Comparison of ENCODE assay signal across 9 cellular contexts in the genomic region with DNA sequence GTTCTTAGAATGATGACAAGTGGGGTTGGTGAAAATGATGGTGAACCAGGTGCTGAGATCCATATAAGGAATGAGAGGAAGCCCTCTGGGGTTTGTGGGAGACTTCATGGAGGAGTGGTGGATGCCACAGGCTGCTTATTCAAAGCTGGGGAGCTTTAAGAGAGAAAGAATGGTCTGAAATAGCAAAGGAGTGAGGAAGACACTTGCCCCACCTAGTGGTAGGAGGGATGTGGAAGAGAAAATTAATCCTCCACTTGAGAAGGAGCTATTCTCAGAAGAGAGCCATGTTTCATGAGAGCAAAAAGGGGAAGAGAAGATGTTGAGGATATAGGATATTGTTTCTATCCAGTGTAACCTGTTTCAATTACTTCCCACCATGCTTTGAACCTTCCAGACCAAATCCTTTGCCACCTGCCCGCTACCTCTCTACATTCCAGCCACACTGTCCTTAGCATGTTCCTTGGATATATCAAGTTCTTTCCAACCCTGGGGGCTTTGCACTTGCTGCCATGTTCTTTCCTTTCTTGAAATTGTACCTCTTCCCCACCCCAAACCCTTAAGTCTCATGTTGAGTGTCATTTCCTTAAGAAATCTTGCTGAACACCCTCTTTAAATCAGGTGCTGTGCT. TPM values are rescaled to one million over a fixed set of nuclear protein-coding genes. Genes with fewer than 3 reads are reported as not detected.
DNase-seq lines count a peak whose midpoint lies in the region; ATAC-seq and TF ChIP-seq lines count a peak whose summit lies in the region.
"Had no signal": no experiment of that assay in that cellular context is flagged by ENCODE, and none has a peak within 500 bp of the region (broad histone marks: within the 10 kb centered on the region; RNA-seq: fewer than 3 reads in every experiment).

No MANE protein-coding gene starts in this region.

- in situ Hi-C loops in Panc1 (cut with HindIII; ENCODE audit: low pct_unique_long_range_greater_than_20kb, low sequenced_read_pairs): no loop called here

- H3K9ac ChIP-seq in endodermal cell (ENCODE audit: extremely low read depth, low read length, poor library complexity, severe bottlenecking) (no peak overlapping the region), neural cell (ENCODE audit: low read length) (no peak overlapping the region)

- H3K27me3 Mint-ChIP-seq in natural killer cell (ENCODE audit: low read depth in 2 of 2): no peaks in the 10 kb centered on the region
- H3K27me3 Mint-ChIP-seq in natural killer cell treated with Interleukin-12 subunit alpha and Interleukin-12 subunit beta and Interleukin-15 and Interleukin-18, amount 100 ng/mL, for 72 hours: no peaks in the 10 kb centered on the region
- no peaks in the 10 kb centered on the region for H3K27me3 Mint-ChIP-seq in endodermal cell (ENCODE audit: insufficient read depth)
- H3K27me3 Mint-ChIP-seq: dendritic cell treated with granulocyte-macrophage colony-stimulating factor and Interleukin-4, amounts not matched to agents 40 ng/mL and 50 ng/mL, for 4 days had no signal

- H2AFZ ChIP-seq in neural cell (ENCODE audit: low read depth, low read length): no peak overlapping the region

- ATAC-seq in natural killer cell: no peak
- no peak for ATAC-seq in natural killer cell treated with Interleukin-12 subunit alpha and Interleukin-12 subunit beta and Interleukin-15 and Interleukin-18, amount 100 ng/mL, for 72 hours
- ATAC-seq in Panc1: 0 out of 2 replicates have a peak, but pooled peaks have one; percentile 50
- ATAC-seq in HG03135 (IDR thresholded peaks at IDR 0.05; ENCODE audit: unreplicated experiment): no peak

- 83 to 93% methylated on average over 1 of the region's 1 CpG for WGBS in endodermal cell (ENCODE audit: insufficient coverage in 1 of 2, insufficient read length in 1 of 2), 2 experiments

- H3K4me1 ChIP-seq in Panc1 (ENCODE audit: control insufficient read depth, insufficient read depth, low read length): no peaks in the 10 kb centered on the region
- H3K4me1 ChIP-seq in endodermal cell (ENCODE audit: control insufficient read depth, insufficient read depth, low read length): no peaks in the 10 kb centered on the region

- peak; percentile 66 for TF ChIP-seq RAD21 in Ishikawa (IDR thresholded peaks at IDR 0.05; ENCODE audit: low read depth)
- TF ChIP-seq RAD21 in neural cell (conservative IDR thresholded peaks at IDR 0.05): peak; percentile 72

- H3K27me3 ChIP-seq in Panc1 (ENCODE audit: control insufficient read depth, insufficient read depth, low read length): no peaks in the 10 kb centered on the region
- H3K27me3 ChIP-seq in endodermal cell (ENCODE audit: control insufficient read depth, insufficient read depth, low read length, poor library complexity, severe bottlenecking): no peaks in the 10 kb centered on the region
- H3K27me3 ChIP-seq in neural cell (ENCODE audit: insufficient read depth, low read depth, low read length): no peaks in the 10 kb centered on the region

- peak; percentile 48 for TF ChIP-seq CTCF in natural killer cell (IDR thresholded peaks at IDR 0.05)
- TF ChIP-seq CTCF in Panc1 (IDR thresholded peaks at IDR 0.05): peak; percentile 75
- peak; percentile 90 for TF ChIP-seq CTCF in endodermal cell (conservative IDR thresholded peaks at IDR 0.05)
- peak; percentile 74 for TF ChIP-seq CTCF in neural cell (IDR thresholded peaks at IDR 0.05; ENCODE audit: poor library complexity, severe bottlenecking)

- no peaks in the 10 kb centered on the region for H3K9me2 ChIP-seq in neural cell (ENCODE audit: insufficient read depth, low read length)

- POLR2A ChIA-PET in Panc1 (lab: Charles Lee): interaction anchor here (0.6 kb wide), 1 partner anchor 1391 kb away, joined by 3 read pairs; a partner anchor contains a TSS

- H3K4me2 ChIP-seq in neural cell (ENCODE audit: low read length): no peak overlapping the region

- H3K4me1 Mint-ChIP-seq in natural killer cell: peaks cover 5 to 8% of the 10 kb centered on the region in 2 donors
- peaks cover 4 to 7% of the 10 kb centered on the region in 2 donors for H3K4me1 Mint-ChIP-seq in natural killer cell treated with Interleukin-12 subunit alpha and Interleukin-12 subunit beta and Interleukin-15 and Interleukin-18, amount 100 ng/mL, for 72 hours (ENCODE audit: low read depth in 2 of 2)
- peaks cover 7% of the 10 kb centered on the region for H3K4me1 Mint-ChIP-seq in endodermal cell

- H3K9me3 Mint-ChIP-seq in natural killer cell (no peaks in the 10 kb centered on the region), endodermal cell (no peaks in the 10 kb centered on the region)
- no peaks in the 10 kb centered on the region for H3K9me3 Mint-ChIP-seq in natural killer cell treated with Interleukin-12 subunit alpha and Interleukin-12 subunit beta and Interleukin-15 and Interleukin-18, amount 100 ng/mL, for 72 hours
- H3K9me3 Mint-ChIP-seq: dendritic cell treated with granulocyte-macrophage colony-stimulating factor and Interleukin-4, amounts not matched to agents 40 ng/mL and 50 ng/mL, for 4 days had no signal

- H3K36me3 ChIP-seq in Panc1 (ENCODE audit: control insufficient read depth, insufficient read depth, low read length) (no peaks in the 10 kb centered on the region), endodermal cell (ENCODE audit: control insufficient read depth, insufficient read depth, low read length) (no peaks in the 10 kb centered on the region), neural cell (ENCODE audit: insufficient read depth, low read length) (no peaks in the 10 kb centered on the region)

- H3K4me3 ChIP-seq in Panc1 (ENCODE audit: low read depth in 2 of 2, low read length in 2 of 2) (no peak overlapping the region), endodermal cell (ENCODE audit: low read length) (no peak overlapping the region), neural cell (ENCODE audit: low read length) (no peak overlapping the region)

- H3K27ac Mint-ChIP-seq in natural killer cell (no peak overlapping the region), endodermal cell (no peak overlapping the region)
- H3K27ac Mint-ChIP-seq in natural killer cell treated with Interleukin-12 subunit alpha and Interleukin-12 subunit beta and Interleukin-15 and Interleukin-18, amount 100 ng/mL, for 72 hours: no peak overlapping the region
- H3K27ac Mint-ChIP-seq: dendritic cell treated with granulocyte-macrophage colony-stimulating factor and Interleukin-4, amounts not matched to agents 40 ng/mL and 50 ng/mL, for 4 days had no signal

- H4K20me1 ChIP-seq in neural cell (ENCODE audit: insufficient read depth): no peaks in the 10 kb centered on the region

- no peaks in the 10 kb centered on the region for H3K9me3 ChIP-seq in Panc1 (ENCODE audit: control insufficient read depth, insufficient read depth, low read depth, low read length)
- H3K9me3 ChIP-seq in endodermal cell (ENCODE audit: control insufficient read depth, low read length): no peaks in the 10 kb centered on the region
- H3K9me3 ChIP-seq in neural cell (ENCODE audit: low read length): no peaks in the 10 kb centered on the region

- no TSS peak for BruUV-seq in Panc1 (replicated peaks; lab: Mats Ljungman, UMichigan)

- H3K36me3 Mint-ChIP-seq in natural killer cell (no peaks in the 10 kb centered on the region), endodermal cell (ENCODE audit: low read depth) (no peaks in the 10 kb centered on the region)
- H3K36me3 Mint-ChIP-seq in natural killer cell treated with Interleukin-12 subunit alpha and Interleukin-12 subunit beta and Interleukin-15 and Interleukin-18, amount 100 ng/mL, for 72 hours: no peaks in the 10 kb centered on the region

- TF ChIP-seq EP300 in Ishikawa (IDR thresholded peaks at IDR 0.05; ENCODE audit: borderline replicate concordance) (no peak), neural cell (conservative IDR thresholded peaks at IDR 0.05; ENCODE audit: poor library complexity, severe bottlenecking) (no peak)

- H3K27ac ChIP-seq in Panc1 (ENCODE audit: low read length) (no peak overlapping the region), endodermal cell (ENCODE audit: low read depth, low read length) (no peak overlapping the region), neural cell (ENCODE audit: low read length) (no peak overlapping the region)

- no peaks in the 10 kb centered on the region for H3K79me2 ChIP-seq in neural cell (replicated peaks; ENCODE audit: insufficient read depth, low read length)

- no peaks in the 10 kb centered on the region for H3F3A ChIP-seq in neural cell (ENCODE audit: insufficient read depth, low read length, poor library complexity, severe bottlenecking)

- intact Hi-C loops in natural killer cell (cut with micrococcal nuclease): loop anchor here (1.0 kb wide), 1 partner anchor 602 kb away; no protein-coding TSS in a partner anchor
- intact Hi-C loops in Panc1 (cut with micrococcal nuclease; ENCODE audit: unreplicated experiment): loop anchor here (1.0 to 10.0 kb wide), 2 partner anchors 514 to 602 kb away; no protein-coding TSS in a partner anchor

- CTCF ChIA-PET in Panc1 (lab: Charles Lee): interaction anchor here (0.5 to 1.5 kb wide), 3 partner anchors 194 to 602 kb away, joined by 3 to 6 read pairs (median 5); no protein-coding TSS in a partner anchor

- DNase-seq in natural killer cell (no peak), Panc1 (ENCODE audit: low read depth, low spot score) (no peak), endodermal cell (peak; percentile 72)
- no peak for DNase-seq in natural killer cell treated with Interleukin-12 subunit alpha and Interleukin-12 subunit beta and Interleukin-15 and Interleukin-18, amount 100 ng/mL, for 72 hours (ENCODE audit: low spot score)
- no peak for DNase-seq in stimulated activated naive CD4-positive, alpha-beta T cell treated with Interleukin-2 at 50 U/mL for 16 hours (lab: John Stamatoyannopoulos, UW)

- H3K4me3 Mint-ChIP-seq in natural killer cell (no peak overlapping the region), endodermal cell (no peak overlapping the region)
- no peak overlapping the region for H3K4me3 Mint-ChIP-seq in natural killer cell treated with Interleukin-12 subunit alpha and Interleukin-12 subunit beta and Interleukin-15 and Interleukin-18, amount 100 ng/mL, for 72 hours
- H3K4me3 Mint-ChIP-seq: dendritic cell treated with granulocyte-macrophage colony-stimulating factor and Interleukin-4, amounts not matched to agents 40 ng/mL and 50 ng/mL, for 4 days had no signal

TF ChIP-seq in Ishikawa, 13 proteins besides CTCF, POLR2A, EP300 and RAD21 (continues in another document):
- TF ChIP-seq CEBPB (IDR thresholded peaks at IDR 0.05) (no peak), TAF1 (IDR thresholded peaks at IDR 0.05; ENCODE audit: low read depth) (no peak)

TF ChIP-seq in neural cell, 6 proteins besides CTCF, POLR2A, EP300 and RAD21 (continues in another document):
- no peak for TF ChIP-seq EZH2 (IDR thresholded peaks at IDR 0.05; ENCODE audit: borderline replicate concordance, insufficient read depth, low read length, poor library complexity, severe bottlenecking)
- TF ChIP-seq TAF1 (IDR thresholded peaks at IDR 0.05; ENCODE audit: low read depth): no peak

RNA-seq across cellular contexts. Expression of a gene that starts 19.6 kb away (rescaled TPM):
- total RNA-seq in natural killer cell: not detected
- total RNA-seq in natural killer cell treated with Interleukin-12 subunit alpha and Interleukin-12 subunit beta and Interleukin-15 and Interleukin-18, amount 100 ng/mL, for 72 hours: not detected
- not detected for total RNA-seq in Panc1 (2021; ENCODE audit: unreplicated experiment)
- not detected for polyA plus RNA-seq in Panc1 (2012; ENCODE audit: insufficient read length)
- under 1 TPM in 1 of 2 donors, not detected in 1; 0.29 TPM for total RNA-seq in endodermal cell
- 0.11 TPM for polyA plus RNA-seq in endodermal cell (2013, experiment 1 of 2)
- 0.25 TPM for polyA plus RNA-seq in endodermal cell (2013, experiment 2 of 2)
- polyA plus RNA-seq in neural cell: not detected in 2 replicates
- 0.24 TPM in 1 of 2 replicates, not detected in the other for polyA minus RNA-seq in neural cell
